19 cellular contexts compared by ENCODE assay signal in genomic region chr9:100204796-100205195, GRCh38.
A peak's percentile ranks its signal among the peaks of the same experiment; 100 is the strongest.
DNase-seq lines count a peak whose midpoint lies in the region; ATAC-seq, FAIRE-seq and TF ChIP-seq lines count a peak whose summit lies in the region.
"Had no signal": no experiment of that assay in that cellular context is flagged by ENCODE, and none has a peak within 500 bp of the region (broad histone marks: within the 10 kb centered on the region; RNA-seq: fewer than 3 reads in every experiment).

No MANE protein-coding gene starts in this region.

- H3K4me3 Mint-ChIP-seq in glutamatergic neuron (ENCODE audit: unreplicated experiment) (peak overlapping the region; percentile 35), type B pancreatic cell (no peak overlapping the region)
- no peak overlapping the region for H3K4me3 Mint-ChIP-seq in activated T-helper 1 cell treated with anti-CD3 and anti-CD28 coated beads, Interleukin-12 subunit alpha, Interleukin-12 subunit beta, Interleukin-2, Interleukin-4 antibody, amounts not matched to agents 30 ng/mL and 10 ng/mL and 1 ng/mL, durations not matched to agents 14 hours and 24 hours and 36 hours
- H3K4me3 Mint-ChIP-seq: CD4-positive, alpha-beta memory T cell had no signal

- H3K27ac Mint-ChIP-seq in glutamatergic neuron (ENCODE audit: unreplicated experiment) (peak overlapping the region; percentile 93), type B pancreatic cell (peak overlapping the region; percentile 64)
- H3K27ac Mint-ChIP-seq in activated T-helper 1 cell treated with anti-CD3 and anti-CD28 coated beads, Interleukin-12 subunit alpha, Interleukin-12 subunit beta, Interleukin-2, Interleukin-4 antibody, amounts not matched to agents 30 ng/mL and 10 ng/mL and 1 ng/mL, durations not matched to agents 14 hours and 24 hours and 36 hours: no peak overlapping the region
- H3K27ac Mint-ChIP-seq: CD4-positive, alpha-beta memory T cell had no signal

- no peaks in the 10 kb centered on the region for H3K36me3 Mint-ChIP-seq in glutamatergic neuron (ENCODE audit: unreplicated experiment)
- H3K36me3 Mint-ChIP-seq in type B pancreatic cell: peaks cover 1% of the 10 kb centered on the region
- peaks cover 4% of the 10 kb centered on the region for H3K36me3 Mint-ChIP-seq in activated T-helper 1 cell treated with anti-CD3 and anti-CD28 coated beads, Interleukin-12 subunit alpha, Interleukin-12 subunit beta, Interleukin-2, Interleukin-4 antibody, amounts not matched to agents 30 ng/mL and 10 ng/mL and 1 ng/mL, durations not matched to agents 14 hours and 24 hours and 36 hours (ENCODE audit: low read depth)

- peak; percentile 38 for FAIRE-seq in GM12891 (lab: Jason Lieb, UNC)
- FAIRE-seq: GM12878, GM18507, HepG2 had no signal

- intact Hi-C loops in activated T-helper 1 cell treated with anti-CD3 and anti-CD28 coated beads, Interleukin-12 subunit alpha, Interleukin-12 subunit beta, Interleukin-2, Interleukin-4 antibody, amounts not matched to agents 30 ng/mL and 10 ng/mL and 1 ng/mL, durations not matched to agents 14 hours and 24 hours and 36 hours (cut with micrococcal nuclease): no loop called here

- peaks cover 11% of the 10 kb centered on the region for H3K4me1 Mint-ChIP-seq in glutamatergic neuron (ENCODE audit: low read depth, unreplicated experiment)
- peaks cover 5% of the 10 kb centered on the region for H3K4me1 Mint-ChIP-seq in type B pancreatic cell (ENCODE audit: unreplicated experiment)
- peaks cover 6% of the 10 kb centered on the region for H3K4me1 Mint-ChIP-seq in activated T-helper 1 cell treated with anti-CD3 and anti-CD28 coated beads, Interleukin-12 subunit alpha, Interleukin-12 subunit beta, Interleukin-2, Interleukin-4 antibody, amounts not matched to agents 30 ng/mL and 10 ng/mL and 1 ng/mL, durations not matched to agents 14 hours and 24 hours and 36 hours (ENCODE audit: low read depth)

- no peak for TF ChIP-seq POLR2A in GM12891 (IDR thresholded peaks at IDR 0.05; ENCODE audit: low read depth, low read length)

- DNase-seq in GM12891 (ENCODE audit: insufficient read length, low spot score): no peak
- DNase-seq in glutamatergic neuron: no peak
- DNase-seq in type B pancreatic cell (ENCODE audit: extremely low spot score, unreplicated experiment): no peak
- no peak for DNase-seq in activated T-helper 1 cell treated with anti-CD3 and anti-CD28 coated beads, Interleukin-12 subunit alpha, Interleukin-12 subunit beta, Interleukin-2, Interleukin-4 antibody, amounts not matched to agents 30 ng/mL and 10 ng/mL and 1 ng/mL, durations not matched to agents 14 hours and 24 hours and 36 hours (ENCODE audit: low spot score)
- no peak for DNase-seq in NCI-H1417 treated with DMSO at 0.1 percent for 48 hours (lab: John Stamatoyannopoulos, UW)
- DNase-seq in GDM1 (lab: John Stamatoyannopoulos, UW): no peak
- DNase-seq: BE2C; Calu3; CD4-positive, alpha-beta memory T cell; DMS53; KG1; NCI-H1048; NCI-H226; NCI-H526 treated with DMSO at 0.1 percent for 48 hours; SHP77 treated with DMSO at 0.1 percent for 48 hours had no signal

- peak; percentile 22; the same call in 1 of the 3 replicates for ATAC-seq in SK-N-SH treated with all-trans-retinoic acid at 6 μM for 48 hours
- ATAC-seq: GM12878, HepG2 had no signal

- TF ChIP-seq CTCF in glutamatergic neuron (IDR thresholded peaks at IDR 0.05; ENCODE audit: partially characterized antibody, unreplicated experiment): no peak
- TF ChIP-seq CTCF in type B pancreatic cell (conservative IDR thresholded peaks at IDR 0.05): no peak

- H3K9me3 Mint-ChIP-seq in glutamatergic neuron (ENCODE audit: unreplicated experiment) (no peaks in the 10 kb centered on the region), type B pancreatic cell (no peaks in the 10 kb centered on the region)
- peaks cover 9% of the 10 kb centered on the region for H3K9me3 Mint-ChIP-seq in activated T-helper 1 cell treated with anti-CD3 and anti-CD28 coated beads, Interleukin-12 subunit alpha, Interleukin-12 subunit beta, Interleukin-2, Interleukin-4 antibody, amounts not matched to agents 30 ng/mL and 10 ng/mL and 1 ng/mL, durations not matched to agents 14 hours and 24 hours and 36 hours

- no peaks in the 10 kb centered on the region for H3K27me3 Mint-ChIP-seq in glutamatergic neuron (ENCODE audit: unreplicated experiment)
- no peaks in the 10 kb centered on the region for H3K27me3 Mint-ChIP-seq in type B pancreatic cell
- no peaks in the 10 kb centered on the region for H3K27me3 Mint-ChIP-seq in activated T-helper 1 cell treated with anti-CD3 and anti-CD28 coated beads, Interleukin-12 subunit alpha, Interleukin-12 subunit beta, Interleukin-2, Interleukin-4 antibody, amounts not matched to agents 30 ng/mL and 10 ng/mL and 1 ng/mL, durations not matched to agents 14 hours and 24 hours and 36 hours (ENCODE audit: insufficient read depth)
- H3K27me3 Mint-ChIP-seq: CD4-positive, alpha-beta memory T cell had no signal

TF ChIP-seq in GM12891, 5 proteins besides CTCF, POLR2A, EP300 and RAD21:
- TF ChIP-seq POU2F2 (IDR thresholded peaks at IDR 0.05; ENCODE audit: low read depth, low read length) (no peak), PAX5 (IDR thresholded peaks at IDR 0.05; ENCODE audit: insufficient read depth, low read length, severe bottlenecking) (no peak), SPI1 (IDR thresholded peaks at IDR 0.05; ENCODE audit: low read depth, low read length) (no peak), TAF1 (IDR thresholded peaks at IDR 0.05; ENCODE audit: low read depth, low read length) (no peak), POLR2AphosphoS5 (IDR thresholded peaks at IDR 0.05; ENCODE audit: low read depth, low read length) (no peak)

TF ChIP-seq in SK-N-SH treated with all-trans-retinoic acid at 6 μM for 48 hours, 23 proteins besides CTCF, POLR2A, EP300 and RAD21 (continues in another document):
- TF ChIP-seq CSDC2 (CRISPR knock-in tag; IDR thresholded peaks at IDR 0.05) (no peak), SNAI2 (CRISPR knock-in tag; IDR thresholded peaks at IDR 0.05) (0 out of 2 replicates have a peak, but pooled peaks have one; percentile 21), PPARA (CRISPR knock-in tag; IDR thresholded peaks at IDR 0.05; ENCODE audit: borderline replicate concordance) (no peak), POU6F1 (CRISPR knock-in tag; IDR thresholded peaks at IDR 0.05; ENCODE audit: borderline replicate concordance, low read depth) (no peak), CSRNP3 (CRISPR knock-in tag; IDR thresholded peaks at IDR 0.05) (no peak), ZC3H10 (CRISPR knock-in tag; IDR thresholded peaks at IDR 0.05) (no peak), ESRRG (CRISPR knock-in tag; IDR thresholded peaks at IDR 0.05) (no peak), TSHZ2 (CRISPR knock-in tag; IDR thresholded peaks at IDR 0.05) (no peak), GLIS3 (CRISPR knock-in tag; IDR thresholded peaks at IDR 0.05) (no peak), TCF4 (CRISPR knock-in tag; IDR thresholded peaks at IDR 0.05; ENCODE audit: borderline replicate concordance) (no peak), ZFP3 (CRISPR knock-in tag; IDR thresholded peaks at IDR 0.05) (no peak), ISL1 (CRISPR knock-in tag; IDR thresholded peaks at IDR 0.05) (peak; percentile 67), ZNF8 (CRISPR knock-in tag; IDR thresholded peaks at IDR 0.05) (no peak)
